ENCODE assay signal across 23 cellular contexts in genomic region chr11:117678651-117679407, GRCh38.
DNase-seq lines count a peak whose midpoint lies in the region; ATAC-seq, FAIRE-seq and TF ChIP-seq lines count a peak whose summit lies in the region.
"Had no signal": no experiment of that assay in that cellular context is flagged by ENCODE, and none has a peak within 500 bp of the region (broad histone marks: within the 10 kb centered on the region; RNA-seq: fewer than 3 reads in every experiment).

No MANE protein-coding gene starts in this region.

- H3K4me2 ChIP-seq in H1 (ENCODE audit: insufficient read depth in 1 of 2, low read depth in 2 of 2, low read length in 2 of 2): no peak overlapping the region

- DNase-seq in BE2C: peak; percentile 49
- no peak for DNase-seq in H1 (ENCODE audit: low read depth in 1 of 2, low spot score in 2 of 2)
- DNase-seq in myocyte (ENCODE audit: low read depth): peak; percentile 26
- DNase-seq in NCI-H1048 (lab: John Stamatoyannopoulos, UW): no peak
- DNase-seq in stimulated activated CD8-positive, alpha-beta memory T cell treated with anti-CD3 and anti-CD28 coated beads, Interleukin-4, amount 100 ng/mL, for 48 hours: no peak
- no peak for DNase-seq in activated gamma-delta T cell treated with Interleukin-2 at 50 U/mL for 16 hours
- DNase-seq: activated CD4-positive, alpha-beta T cell treated with anti-CD3 and anti-CD28 coated beads, Interleukin-2, amount 10 ng/mL, durations not matched to agents 24 days and 14 days; activated CD8-positive, alpha-beta memory T cell treated with anti-CD3 and anti-CD28 coated beads, Interleukin-2, amount 50 U/mL, for 48 hours; body of pancreas; COR-L47; cortex of kidney; IMR-90; NCI-H2081 treated with DMSO at 0.1 percent for 48 hours; NCI-H748 treated with DMSO at 0.1 percent for 48 hours; stimulated activated CD4-positive, alpha-beta T cell treated with anti-CD3 and anti-CD28 coated beads, Interleukin-2, amount 100 ng/mL, for 48 hours; testis had no signal

- ATAC-seq in GM21529 (IDR thresholded peaks at IDR 0.05; ENCODE audit: unreplicated experiment): no peak
- ATAC-seq: body of pancreas, sciatic nerve had no signal

- CTCF ChIA-PET in H1 (lab: Charles Lee; ENCODE audit: partially characterized antibody): interaction anchor here (0.8 to 2.2 kb wide), 10 partner anchors 8 to 253 kb away, joined by 3 to 7 read pairs (median 4); no protein-coding TSS in a partner anchor

- H2BK12ac ChIP-seq in H1 (ENCODE audit: low read depth, low read length): peak overlapping the region; percentile 76; the same call in 1 of the 2 replicates

- H3K23ac ChIP-seq in H1 (ENCODE audit: insufficient read length): no peak overlapping the region

- H3K4me1 ChIP-seq in BE2C: peaks cover 15% of the 10 kb centered on the region
- H3K4me1 ChIP-seq in HUES64 (ENCODE audit: insufficient read depth, low read length): peaks cover 28% of the 10 kb centered on the region
- H3K4me1 ChIP-seq in H1 (replicated peaks in 1 of 4; ENCODE audit: control insufficient read depth in 3 of 4, insufficient read depth in 4 of 4, low read length in 3 of 4): peaks cover 6 to 30% (median 21%) of the 10 kb centered on the region in 4 experiments
- H3K4me1 ChIP-seq: body of pancreas had no signal

- no peak overlapping the region for H4K5ac ChIP-seq in H1 (ENCODE audit: insufficient read length, low read depth, low read length)

- no peak overlapping the region for H3K14ac ChIP-seq in H1 (ENCODE audit: insufficient read length)

- H3K4ac ChIP-seq in H1 (replicated peaks; ENCODE audit: insufficient read length, low read depth, low read length): peak overlapping the region; percentile 28

- no peak overlapping the region for H2AFZ ChIP-seq in H1 (ENCODE audit: low read length)

- no peak for TF ChIP-seq EP300 in H1 (IDR thresholded peaks at IDR 0.05; ENCODE audit: borderline replicate concordance in 1 of 2, low read depth in 2 of 2, low read length in 2 of 2)

- H2BK5ac ChIP-seq in H1 (ENCODE audit: low read depth, low read length): no peak overlapping the region

- H2AK5ac ChIP-seq in H1 (ENCODE audit: low read depth, low read length): 0 out of 2 replicates have a peak overlapping the region, but pooled peaks have one; percentile 43

- H2BK15ac ChIP-seq in H1 (ENCODE audit: low read length): peak overlapping the region; percentile 88

- no peak overlapping the region for H3K18ac ChIP-seq in H1 (ENCODE audit: extremely low read depth, low read length)

- TF ChIP-seq POLR2A in H1 (IDR thresholded peaks at IDR 0.05; ENCODE audit: control extremely low read depth in 1 of 2, low read depth in 2 of 2, low read length in 2 of 2): no peak

- TF ChIP-seq RAD21 in H1 (IDR thresholded peaks at IDR 0.05 in 1 of 2, conservative IDR thresholded peaks at IDR 0.05 in 1 of 2; ENCODE audit: low read depth in 2 of 2, low read length in 2 of 2): no peak

- 84% methylated on average over 18 of the region's 18 CpGs for WGBS in HUES64
- WGBS in H1 (ENCODE audit: extremely low coverage in 1 of 2, insufficient coverage in 1 of 2, insufficient read length in 1 of 2, insufficient replicate concordance in 2 of 2, low coverage in 1 of 2, low lambda C conversion rate in 2 of 2, missing lambda C conversion rate in 1 of 2), 2 experiments: 91% methylated on average over 18 of the region's 18 CpGs; no CpG with 5 or more reads in 1 of the 2 experiments

- peak overlapping the region; percentile 17 for H4K91ac ChIP-seq in H1 (replicated peaks; ENCODE audit: insufficient read length, low read length)

- H4K8ac ChIP-seq in H1 (ENCODE audit: extremely low read depth, insufficient read depth, low read length): peak overlapping the region; percentile 4; the same call in 1 of the 2 replicates

- no peak for FAIRE-seq in H1 (lab: Jason Lieb, UNC)
- FAIRE-seq: frontal cortex, G401.6, GM12892 had no signal

- no peak overlapping the region for H3K9ac ChIP-seq in HUES64 (ENCODE audit: low read depth, low read length)
- H3K9ac ChIP-seq in H1 (replicated peaks in 1 of 4; ENCODE audit: extremely low read depth in 1 of 4, low read depth in 3 of 4, low read length in 3 of 4): no peak overlapping the region

- H3K27ac ChIP-seq in HUES64 (ENCODE audit: low read depth, low read length) (0 out of 2 replicates have a peak overlapping the region, but pooled peaks have one; percentile 19), H1 (ENCODE audit: low read depth, low read length) (no peak overlapping the region)
- H3K27ac ChIP-seq: body of pancreas, testis had no signal

- no peaks in the 10 kb centered on the region for H3K79me2 ChIP-seq in H1 (ENCODE audit: control insufficient read depth in 1 of 2, insufficient read depth in 2 of 2, low read length in 2 of 2)

- no peaks in the 10 kb centered on the region for H3K27me3 ChIP-seq in BE2C
- H3K27me3 ChIP-seq in HUES64 (ENCODE audit: insufficient read depth, low read length): peaks cover 7% of the 10 kb centered on the region
- H3K27me3 ChIP-seq in H1 (replicated peaks in 1 of 4; ENCODE audit: control insufficient read depth in 3 of 4, extremely low read depth in 1 of 4, insufficient read depth in 3 of 4, low read length in 3 of 4): no peaks in the 10 kb centered on the region; a peak in 3 of 7 replicates
- H3K27me3 ChIP-seq: body of pancreas, testis had no signal

- no peak overlapping the region for H2BK120ac ChIP-seq in H1 (replicated peaks; ENCODE audit: low read depth, low read length)

- no peaks in the 10 kb centered on the region for H3K23me2 ChIP-seq in H1 (ENCODE audit: low read depth, low read length)

- TF ChIP-seq CTCF in BE2C (IDR thresholded peaks at IDR 0.05; ENCODE audit: low read depth, low read length) (no peak), H1 (IDR thresholded peaks at IDR 0.05; ENCODE audit: control extremely low read depth in 1 of 3, insufficient read depth in 1 of 3, low read depth in 1 of 3, low read length in 3 of 3) (no peak)

- no peaks in the 10 kb centered on the region for H4K20me1 ChIP-seq in H1 (replicated peaks in 1 of 2; ENCODE audit: control insufficient read depth in 1 of 2, insufficient read depth in 2 of 2, low read length in 2 of 2)

- H3K79me1 ChIP-seq in H1 (ENCODE audit: low read depth, low read length): no peaks in the 10 kb centered on the region

- H3K36me3 ChIP-seq in BE2C (no peaks in the 10 kb centered on the region), HUES64 (ENCODE audit: insufficient read depth, low read length) (no peaks in the 10 kb centered on the region), H1 (ENCODE audit: control insufficient read depth in 2 of 4, insufficient read depth in 4 of 4, low read length in 3 of 4) (no peaks in the 10 kb centered on the region)

- peak overlapping the region; percentile 89 for H2BK20ac ChIP-seq in H1 (ENCODE audit: low read length)

- no peak overlapping the region for H3K4me3 ChIP-seq in BE2C (ENCODE audit: low read depth, low read length)
- no peak overlapping the region for H3K4me3 ChIP-seq in HUES64 (ENCODE audit: low read length)
- no peak overlapping the region for H3K4me3 ChIP-seq in H1 (ENCODE audit: extremely low read depth in 1 of 4, insufficient read depth in 2 of 4, low read depth in 3 of 4, low read length in 4 of 4)
- H3K4me3 ChIP-seq: body of pancreas, lung, testis had no signal

- H3K56ac ChIP-seq in H1 (replicated peaks; ENCODE audit: insufficient read length, low read depth, low read length): no peak overlapping the region

- POLR2A ChIA-PET in H1 (lab: Charles Lee; ENCODE audit: partially characterized antibody): interaction anchor here (1.6 kb wide), 1 partner anchor 11 kb away, joined by 5 read pairs; no protein-coding TSS in a partner anchor

- H3K9me3 ChIP-seq in BE2C (no peaks in the 10 kb centered on the region), HUES64 (ENCODE audit: insufficient read depth, low read depth, low read length) (no peaks in the 10 kb centered on the region), H1 (ENCODE audit: insufficient read depth in 2 of 2, low read depth in 1 of 2, low read length in 1 of 2) (no peaks in the 10 kb centered on the region)
- H3K9me3 ChIP-seq: body of pancreas, testis had no signal

TF ChIP-seq in H1, 55 proteins besides CTCF, POLR2A, EP300 and RAD21:
- TF ChIP-seq JUN (IDR thresholded peaks at IDR 0.05; ENCODE audit: low read depth, low read length): no peak
- TF ChIP-seq GABPA (IDR thresholded peaks at IDR 0.05; ENCODE audit: borderline replicate concordance, insufficient read depth, low read length): no peak
- no peak for TF ChIP-seq CREB1 (IDR thresholded peaks at IDR 0.05)
- no peak for TF ChIP-seq POLR2AphosphoS5 (IDR thresholded peaks at IDR 0.05; ENCODE audit: low read depth, low read length)
- no peak for TF ChIP-seq RNF2 (IDR thresholded peaks at IDR 0.05; ENCODE audit: borderline replicate concordance, low read depth, low read length, missing control alignments, poor library complexity, severe bottlenecking)

Comparison
In these comparisons a context has a peak if more than half of its experiments do, and no peak if none do; other contexts are left out.
1. DNase-seq: peak in BE2C (single experiment) and myocyte (single experiment); none in H1 (0 of 2), NCI-H1048 (single experiment), stimulated activated CD8-positive, alpha-beta memory T cell treated with anti-CD3 and anti-CD28 coated beads, Interleukin-4, amount 100 ng/mL, for 48 hours (single experiment) and activated gamma-delta T cell treated with Interleukin-2 at 50 U/mL for 16 hours (single experiment).